22 cellular contexts compared by ENCODE assay signal in genomic region chr12:117159674-117160073, GRCh38. TPM values are rescaled to one million over a fixed set of nuclear protein-coding genes. Genes with fewer than 3 reads are reported as not detected.
DNase-seq lines count a peak whose midpoint lies in the region; ATAC-seq, FAIRE-seq and TF ChIP-seq lines count a peak whose summit lies in the region.
"Had no signal": no experiment of that assay in that cellular context is flagged by ENCODE, and none has a peak within 500 bp of the region (broad histone marks: within the 10 kb centered on the region; RNA-seq: fewer than 3 reads in every experiment).

No MANE protein-coding gene starts in this region.

- no peak for FAIRE-seq in A549 (lab: Jason Lieb, UNC)
- no peak for FAIRE-seq in astrocyte (lab: Jason Lieb, UNC)
- FAIRE-seq: GM12892, GM18507, H54, HTR-8/SVneo had no signal

- peaks cover 9% of the 10 kb centered on the region for H4K20me1 ChIP-seq in astrocyte (ENCODE audit: insufficient read depth, low read length)

- WGBS in A549 (ENCODE audit: missing lambda C conversion rate): 90% methylated on average over 9 of the region's 9 CpGs

- H3K4me3 ChIP-seq in A549 (no peak overlapping the region), astrocyte (ENCODE audit: insufficient read depth, low read depth, low read length) (no peak overlapping the region), foreskin fibroblast (ENCODE audit: low read depth in 1 of 2, low read length in 2 of 2) (no peak overlapping the region)
- H3K4me3 ChIP-seq: GM23338 had no signal

- POLR2A ChIA-PET in A549 (lab: Yijun Ruan, JAX): interaction anchor here (0.6 kb wide), 1 partner anchor 17 kb away, joined by 7 read pairs; no protein-coding TSS in a partner anchor

- H3K36me3 ChIP-seq in astrocyte (ENCODE audit: insufficient read depth, low read length): peaks cover 39% of the 10 kb centered on the region

- H3K9me3 ChIP-seq in A549: no peaks in the 10 kb centered on the region
- H3K9me3 ChIP-seq in astrocyte (ENCODE audit: insufficient read depth, low read depth, low read length): no peaks in the 10 kb centered on the region
- H3K9me3 ChIP-seq: BE2C had no signal

- TF ChIP-seq CTCF in A549 (IDR thresholded peaks at IDR 0.05): no peak
- TF ChIP-seq CTCF in astrocyte (IDR thresholded peaks at IDR 0.05; ENCODE audit: insufficient read depth, low read depth, low read length): no peak
- no peak for TF ChIP-seq CTCF in foreskin fibroblast (IDR thresholded peaks at IDR 0.05; ENCODE audit: low read depth, low read length)

- no peaks in the 10 kb centered on the region for H3K79me2 ChIP-seq in astrocyte (ENCODE audit: insufficient read depth, low read length)

- no peaks in the 10 kb centered on the region for H3K27me3 Mint-ChIP-seq in astrocyte (ENCODE audit: low read depth, unreplicated experiment)
- H3K27me3 Mint-ChIP-seq: CD4-positive, CD25-positive, alpha-beta regulatory T cell; CD8-positive, alpha-beta memory T cell had no signal

- ATAC-seq in A549: no peak
- no peak for ATAC-seq in left lobe of liver
- ATAC-seq in GM21529 (IDR thresholded peaks at IDR 0.05; ENCODE audit: unreplicated experiment): no peak
- ATAC-seq: GM23338 had no signal

- TF ChIP-seq RAD21 in A549 (conservative IDR thresholded peaks at IDR 0.05 in 1 of 2, IDR thresholded peaks at IDR 0.05 in 1 of 2): no peak

- no peak for TF ChIP-seq EP300 in A549 (IDR thresholded peaks at IDR 0.05)

- H3K27me3 ChIP-seq in astrocyte (ENCODE audit: insufficient read depth, low read length): no peaks in the 10 kb centered on the region
- H3K27me3 ChIP-seq: BE2C had no signal

- no peaks in the 10 kb centered on the region for H3K9me3 Mint-ChIP-seq in astrocyte (ENCODE audit: unreplicated experiment)
- H3K9me3 Mint-ChIP-seq: CD8-positive, alpha-beta memory T cell; GM23338 had no signal

- no peak for TF ChIP-seq POLR2A in A549 (IDR thresholded peaks at IDR 0.05; ENCODE audit: low read length)

- no peak for DNase-seq in A549 (ENCODE audit: low read depth in 1 of 2, low spot score in 1 of 2)
- DNase-seq in NCI-H69 (lab: John Stamatoyannopoulos, UW): peak; percentile 43
- DNase-seq in astrocyte (ENCODE audit: low read depth): no peak
- DNase-seq in left lobe of liver (ENCODE audit: low spot score): peak; percentile 28
- DNase-seq in foreskin fibroblast: no peak
- no peak for DNase-seq in activated CD4-positive, CD25-positive, alpha-beta regulatory T cell treated with anti-CD3 and anti-CD28 coated beads, Interleukin-2, amount 50 U/mL, for 72 hours
- no peak for DNase-seq in COLO668 (lab: John Stamatoyannopoulos, UW; ENCODE audit: unreplicated experiment)
- DNase-seq: ACHN; BE2C; C1 segment of cervical spinal cord; CD4-positive, CD25-positive, alpha-beta regulatory T cell; CD8-positive, alpha-beta memory T cell; DMS153; DMS79; GDM1; HCEC 1CT had no signal

- peaks cover 8% of the 10 kb centered on the region for H3K4me1 Mint-ChIP-seq in astrocyte (ENCODE audit: low read depth, unreplicated experiment)
- H3K4me1 Mint-ChIP-seq: GM23338 had no signal

- H3K4me1 ChIP-seq in A549: peaks cover 22% of the 10 kb centered on the region
- peaks cover 4% of the 10 kb centered on the region for H3K4me1 ChIP-seq in astrocyte (ENCODE audit: insufficient read depth, low read length)
- H3K4me1 ChIP-seq: BE2C had no signal

- CTCF ChIA-PET in A549 (lab: Yijun Ruan, JAX): interaction anchor here (1.2 to 2.0 kb wide), 6 partner anchors 9 to 135 kb away, joined by 3 to 7 read pairs (median 4); no protein-coding TSS in a partner anchor

- H3K27ac ChIP-seq in A549 (peak overlapping the region; percentile 53 to 80; a peak in 5 of 6 replicates), astrocyte (ENCODE audit: low read depth, low read length) (no peak overlapping the region)

- H3K27ac Mint-ChIP-seq in astrocyte (ENCODE audit: unreplicated experiment): no peak overlapping the region
- H3K27ac Mint-ChIP-seq: GM23338 had no signal

- H2AFZ ChIP-seq in astrocyte (ENCODE audit: low read depth, low read length): no peak overlapping the region
- H2AFZ ChIP-seq: GM23338 had no signal

- H3K9ac ChIP-seq in astrocyte (ENCODE audit: low read length): no peak overlapping the region

- H3K4me3 Mint-ChIP-seq in astrocyte (ENCODE audit: unreplicated experiment): no peak overlapping the region
- H3K4me3 Mint-ChIP-seq: CD4-positive, CD25-positive, alpha-beta regulatory T cell; CD8-positive, alpha-beta memory T cell; GM23338 had no signal

- H3K4me2 ChIP-seq in A549: peak overlapping the region; percentile 55
- peak overlapping the region; percentile 21 for H3K4me2 ChIP-seq in astrocyte (ENCODE audit: low read length)
- H3K4me2 ChIP-seq: GM23338 had no signal

- peaks cover 24% of the 10 kb centered on the region for H3K36me3 Mint-ChIP-seq in astrocyte (ENCODE audit: low read depth, unreplicated experiment)

TF ChIP-seq in A549, 52 proteins besides CTCF, POLR2A, EP300 and RAD21:
- TF ChIP-seq, protein P1, sequence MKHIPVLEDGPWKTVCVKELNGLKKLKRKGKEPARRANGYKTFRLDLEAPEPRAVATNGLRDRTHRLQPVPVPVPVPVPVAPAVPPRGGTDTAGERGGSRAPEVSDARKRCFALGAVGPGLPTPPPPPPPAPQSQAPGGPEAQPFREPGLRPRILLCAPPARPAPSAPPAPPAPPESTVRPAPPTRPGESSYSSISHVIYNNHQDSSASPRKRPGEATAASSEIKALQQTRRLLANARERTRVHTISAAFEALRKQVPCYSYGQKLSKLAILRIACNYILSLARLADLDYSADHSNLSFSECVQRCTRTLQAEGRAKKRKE (CRISPR knock-in tag; IDR thresholded peaks at IDR 0.05; ENCODE audit: low read depth): no peak

RNA-seq across cellular contexts. Expression of gene FBXO21, which starts 30.6 kb away (rescaled TPM):
- polyA plus RNA-seq in A549 (2011; rRNA removed): 60.3 and 62.4 TPM in 2 replicates
- polyA plus RNA-seq in A549 (2012; cell fraction: cytosol; rRNA removed): 88.7 and 101 TPM in 2 replicates
- polyA plus RNA-seq in A549 (2012; cell fraction: nucleus; rRNA removed): 110 and 149 TPM in 2 replicates
- 29.8 to 33.2 TPM (median 31.2 TPM) in 3 replicates for polyA plus RNA-seq in A549 (2017; fragmentation: RNase III; extraction: RNeasy Plus Mini Kit Qiagen cat#74134 plus additional on column Dnase treatment)
- polyA minus RNA-seq in A549 (2011; rRNA and poly(A)+ RNA removed): 151 and 197 TPM in 2 replicates
- total RNA-seq in astrocyte: 30.8 and 32.0 TPM in 2 replicates
- 19.2 TPM for total RNA-seq in left lobe of liver

Comparison
In these comparisons a context has a peak if more than half of its experiments do, and no peak if none do; other contexts are left out.
1. DNase-seq: peak in NCI-H69 (single experiment) and left lobe of liver (single experiment); none in A549 (0 of 2), astrocyte (single experiment), foreskin fibroblast (0 of 2), activated CD4-positive, CD25-positive, alpha-beta regulatory T cell treated with anti-CD3 and anti-CD28 coated beads, Interleukin-2, amount 50 U/mL, for 72 hours (single experiment) and COLO668 (single experiment).